In the genomic region with DNA sequence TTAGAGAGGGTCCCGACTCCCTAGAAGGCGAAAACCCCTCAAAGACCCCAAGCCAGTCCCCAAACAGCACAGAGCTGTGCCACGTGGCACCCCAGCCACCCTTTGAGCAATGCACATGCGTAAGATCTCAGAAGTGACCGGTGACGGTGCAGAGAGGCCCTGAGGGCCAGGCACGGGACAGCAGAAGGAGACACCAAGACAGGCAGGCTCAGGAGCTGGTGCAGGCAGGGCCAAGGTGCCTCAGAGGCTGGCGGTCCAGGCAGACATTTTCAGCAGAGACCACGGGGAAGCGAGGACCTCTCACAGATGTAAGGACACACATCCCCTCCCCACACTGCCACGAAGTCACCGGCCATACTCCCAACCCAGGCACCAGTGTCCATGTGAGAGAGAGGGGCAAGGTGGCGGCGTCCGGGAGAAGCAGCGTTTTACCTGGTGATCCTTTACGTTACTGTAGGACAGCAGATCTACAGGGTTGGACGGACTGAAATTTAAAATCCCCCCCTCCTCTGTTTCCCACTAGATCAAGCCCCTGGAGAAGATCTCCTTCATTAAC, we compare ENCODE assay signal across 25 cellular contexts. TPM values are rescaled to one million over a fixed set of nuclear protein-coding genes. Genes with fewer than 3 reads are reported as not detected.
"Had no signal": no experiment of that assay in that cellular context is flagged by ENCODE, and none has a peak within 500 bp of the region (broad histone marks: within the 10 kb centered on the region; RNA-seq: fewer than 3 reads in every experiment).

No MANE protein-coding gene starts in this region.

- H3K9me3 ChIP-seq: adrenal gland, testis had no signal

- H3K4me3 ChIP-seq: adrenal gland, skin epidermis, testis had no signal

- H3K9me3 Mint-ChIP-seq: activated naive CD4-positive, alpha-beta T cell treated with anti-CD3 and anti-CD28 coated beads, Interleukin-2, amount 50 U/mL, for 72 hours; activated T-cell treated with anti-CD3 and anti-CD28 coated beads, Interleukin-2, amount 50 U/mL, for 72 hours; effector memory CD8-positive, alpha-beta T cell; stimulated activated naive CD8-positive, alpha-beta T cell treated with anti-CD3 and anti-CD28 coated beads, Interleukin-15, Interleukin-2, amounts not matched to agents 100 ng/mL and 50 ng/mL, for 24 hours; T-cell had no signal

- H3K36me3 Mint-ChIP-seq: activated naive CD4-positive, alpha-beta T cell treated with anti-CD3 and anti-CD28 coated beads, Interleukin-2, amount 50 U/mL, for 72 hours; T-cell had no signal

- H3K27ac Mint-ChIP-seq: activated naive CD4-positive, alpha-beta T cell treated with anti-CD3 and anti-CD28 coated beads, Interleukin-2, amount 50 U/mL, for 72 hours; activated T-cell treated with anti-CD3 and anti-CD28 coated beads, Interleukin-2, amount 50 U/mL, for 72 hours; effector memory CD8-positive, alpha-beta T cell; stimulated activated naive CD8-positive, alpha-beta T cell treated with anti-CD3 and anti-CD28 coated beads, Interleukin-15, Interleukin-2, amounts not matched to agents 100 ng/mL and 50 ng/mL, for 24 hours; T-cell had no signal

- ATAC-seq: activated naive CD4-positive, alpha-beta T cell treated with anti-CD3 and anti-CD28 coated beads, Interleukin-2, amount 50 U/mL, for 72 hours; activated T-cell treated with anti-CD3 and anti-CD28 coated beads, Interleukin-2, amount 50 U/mL, for 72 hours; effector memory CD8-positive, alpha-beta T cell; left colon; right cardiac atrium; SK-N-SH treated with all-trans-retinoic acid at 6 μM for 48 hours; T-cell had no signal

- H3K4me3 Mint-ChIP-seq: activated T-cell treated with anti-CD3 and anti-CD28 coated beads, Interleukin-2, amount 50 U/mL, for 72 hours; effector memory CD8-positive, alpha-beta T cell; nephron progenitor cell; stimulated activated naive CD8-positive, alpha-beta T cell treated with anti-CD3 and anti-CD28 coated beads, Interleukin-15, Interleukin-2, amounts not matched to agents 100 ng/mL and 50 ng/mL, for 24 hours had no signal

- H3K36me3 ChIP-seq: adrenal gland had no signal

- H3K27me3 ChIP-seq: adrenal gland, testis had no signal

- H3K27me3 Mint-ChIP-seq: T-cell had no signal

- H3K27ac ChIP-seq: adrenal gland, epithelial cell of prostate, skin epidermis, testis had no signal

- DNase-seq: activated CD4-positive, alpha-beta T cell treated with anti-CD3 and anti-CD28 coated beads for 48 hours; activated CD4-positive, CD25-positive, alpha-beta regulatory T cell; activated CD8-positive, alpha-beta memory T cell treated with anti-CD3 and anti-CD28 coated beads, Interleukin-2, amount 50 U/mL, for 48 hours; activated effector memory CD4-positive, alpha-beta T cell treated with anti-CD3 and anti-CD28 coated beads, Interleukin-2, amount 50 U/mL, for 16 hours; activated T-cell treated with anti-CD3 and anti-CD28 coated beads, Interleukin-2, amount 50 U/mL, for 72 hours; adrenal gland; effector memory CD8-positive, alpha-beta T cell; foreskin fibroblast; hippocampal formation; islet precursor cell; left colon; nephron progenitor cell; occipital lobe; T-cell; testis had no signal

RNA-seq across cellular contexts. Expression of gene PRLH, which starts 26.1 kb away (rescaled TPM):
- total RNA-seq: activated naive CD4-positive, alpha-beta T cell treated with anti-CD3 and anti-CD28 coated beads, Interleukin-2, amount 50 U/mL, for 72 hours; activated T-cell treated with anti-CD3 and anti-CD28 coated beads, Interleukin-2, amount 50 U/mL, for 72 hours; adrenal gland; dermis microvascular lymphatic vessel endothelial cell; left colon; lung microvascular endothelial cell; myocyte; occipital lobe; progenitor cell of endocrine pancreas; right cardiac atrium; T-cell; testis had no signal
- polyA plus RNA-seq: adrenal gland, right cardiac atrium had no signal
